In genomic region chr12:105031061-105031807, GRCh38 we compare ENCODE assay signal across 9 cellular contexts. TPM values are rescaled to one million over a fixed set of nuclear protein-coding genes. Genes with fewer than 3 reads are reported as not detected.
DNase-seq lines count a peak whose midpoint lies in the region; ATAC-seq and TF ChIP-seq lines count a peak whose summit lies in the region.
"Had no signal": no experiment of that assay in that cellular context is flagged by ENCODE, and none has a peak within 500 bp of the region (broad histone marks: within the 10 kb centered on the region; RNA-seq: fewer than 3 reads in every experiment).

No MANE protein-coding gene starts in this region.

- H3K27ac Mint-ChIP-seq in dendritic cell treated with granulocyte-macrophage colony-stimulating factor and Interleukin-4, amounts not matched to agents 40 ng/mL and 50 ng/mL, for 4 days, result peak overlapping the region; percentile 88

- no peak overlapping the region for H3K4ac ChIP-seq in neuronal stem cell (ENCODE audit: low read length)

- H2BK5ac ChIP-seq in neuronal stem cell (ENCODE audit: low read length), result no peak overlapping the region

- H2AK5ac ChIP-seq in neuronal stem cell (ENCODE audit: low read depth, low read length), result no peak overlapping the region

- H3K4me3 Mint-ChIP-seq in dendritic cell treated with granulocyte-macrophage colony-stimulating factor and Interleukin-4, amounts not matched to agents 40 ng/mL and 50 ng/mL, for 4 days, result peak overlapping the region; percentile 53

- H3K9me3 Mint-ChIP-seq in dendritic cell treated with granulocyte-macrophage colony-stimulating factor and Interleukin-4, amounts not matched to agents 40 ng/mL and 50 ng/mL, for 4 days, result no peaks in the 10 kb centered on the region

- no peak overlapping the region for H2BK12ac ChIP-seq in neuronal stem cell (ENCODE audit: low read length)

- intact Hi-C loops in dendritic cell treated with granulocyte-macrophage colony-stimulating factor and Interleukin-4, amounts not matched to agents 40 ng/mL and 50 ng/mL, for 4 days (cut with micrococcal nuclease), result no loop called here

- H3K36me3 ChIP-seq in Karpas-422 (ENCODE audit: insufficient read depth, low read length) (no peaks in the 10 kb centered on the region), neuronal stem cell (replicated peaks in 1 of 2; ENCODE audit: control insufficient read depth in 2 of 2, insufficient read depth in 2 of 2, low read length in 2 of 2) (no peaks in the 10 kb centered on the region)

- H3K4me1 ChIP-seq in Karpas-422 (ENCODE audit: low read length) (peaks cover 11% of the 10 kb centered on the region), neuronal stem cell (ENCODE audit: control insufficient read depth in 2 of 2, insufficient read depth in 1 of 2, low read depth in 1 of 2, low read length in 2 of 2) (no peaks in the 10 kb centered on the region)

- no peaks in the 10 kb centered on the region for H3K79me2 ChIP-seq in Karpas-422 (ENCODE audit: low read length)

- no peaks in the 10 kb centered on the region for H3K9me2 ChIP-seq in Karpas-422 (replicated peaks; ENCODE audit: insufficient read depth, low read length)

- TF ChIP-seq CTCF in coronary artery (IDR thresholded peaks at IDR 0.05), result no peak

- H3K4me3 ChIP-seq in Karpas-422 (ENCODE audit: low read length) (no peak overlapping the region), coronary artery (no peak overlapping the region), neuronal stem cell (ENCODE audit: low read length in 2 of 2) (no peak overlapping the region)
- H3K4me3 ChIP-seq: suprapubic skin had no signal

- peaks cover 12% of the 10 kb centered on the region for H3K4me1 Mint-ChIP-seq in dendritic cell treated with granulocyte-macrophage colony-stimulating factor and Interleukin-4, amounts not matched to agents 40 ng/mL and 50 ng/mL, for 4 days (ENCODE audit: low read depth)

- H3K4me2 ChIP-seq in Karpas-422 (ENCODE audit: low read depth, low read length, poor library complexity, severe bottlenecking) (peak overlapping the region; percentile 29), neuronal stem cell (ENCODE audit: insufficient read depth, low read length, poor library complexity, severe bottlenecking) (no peak overlapping the region)

- H3K27me3 ChIP-seq in Karpas-422 (ENCODE audit: low read length) (no peaks in the 10 kb centered on the region), neuronal stem cell (ENCODE audit: control insufficient read depth in 3 of 3, insufficient read depth in 3 of 3, low read depth in 1 of 3, low read length in 3 of 3) (no peaks in the 10 kb centered on the region)
- H3K27me3 ChIP-seq: suprapubic skin had no signal

- peak overlapping the region; percentile 27; the same call in 1 of the 2 replicates for H3K27ac ChIP-seq in Karpas-422 (ENCODE audit: low read length)
- no peak overlapping the region for H3K27ac ChIP-seq in coronary artery
- no peak overlapping the region for H3K27ac ChIP-seq in neuronal stem cell (replicated peaks; ENCODE audit: low read length)
- H3K27ac ChIP-seq: suprapubic skin had no signal

- no peak overlapping the region for H2BK15ac ChIP-seq in neuronal stem cell (ENCODE audit: low read length)

- H4K91ac ChIP-seq in neuronal stem cell (ENCODE audit: low read depth, low read length, poor library complexity), result no peak overlapping the region

- peak overlapping the region; percentile 38 for H2AFZ ChIP-seq in Karpas-422 (ENCODE audit: low read length)
- H2AFZ ChIP-seq in neuronal stem cell (ENCODE audit: low read length), result no peak overlapping the region

- no peak overlapping the region for H4K8ac ChIP-seq in neuronal stem cell (ENCODE audit: low read depth, low read length)

- no peaks in the 10 kb centered on the region for H3K9me3 ChIP-seq in Karpas-422 (ENCODE audit: low read length)
- H3K9me3 ChIP-seq in neuronal stem cell (replicated peaks in 1 of 2; ENCODE audit: control insufficient read depth in 2 of 2, insufficient read depth in 1 of 2, low read depth in 1 of 2, low read length in 2 of 2), result no peaks in the 10 kb centered on the region
- H3K9me3 ChIP-seq: suprapubic skin had no signal

- H3K79me1 ChIP-seq in neuronal stem cell (ENCODE audit: low read depth, low read length), result no peaks in the 10 kb centered on the region

- no peak overlapping the region for H3K18ac ChIP-seq in neuronal stem cell (ENCODE audit: low read length)

- H3K9ac ChIP-seq in Karpas-422 (ENCODE audit: low read length), result no peak overlapping the region
- H3K9ac ChIP-seq in neuronal stem cell (ENCODE audit: low read depth, low read length, poor library complexity), result no peak overlapping the region

- peaks cover 13% of the 10 kb centered on the region for H3K36me3 Mint-ChIP-seq in dendritic cell treated with granulocyte-macrophage colony-stimulating factor and Interleukin-4, amounts not matched to agents 40 ng/mL and 50 ng/mL, for 4 days (ENCODE audit: low read depth)

- no peaks in the 10 kb centered on the region for H4K20me1 ChIP-seq in Karpas-422 (ENCODE audit: insufficient read depth, low read depth, low read length)

- DNase-seq in NOMO-1 (lab: John Stamatoyannopoulos, UW; ENCODE audit: unreplicated experiment in 2 of 2) (peak; percentile 22 to 62), NOMO-1 treated with dmso at 0.1 percent for 144 hours (lab: John Stamatoyannopoulos, UW; ENCODE audit: unreplicated experiment) (no peak), Karpas-422 (no peak), occipital lobe (lab: John Stamatoyannopoulos, UW) (no peak), coronary artery (ENCODE audit: low spot score) (no peak), neuronal stem cell (ENCODE audit: low spot score) (no peak)

- H3K27me3 Mint-ChIP-seq in dendritic cell treated with granulocyte-macrophage colony-stimulating factor and Interleukin-4, amounts not matched to agents 40 ng/mL and 50 ng/mL, for 4 days, result no peaks in the 10 kb centered on the region

- H3K23ac ChIP-seq in neuronal stem cell (ENCODE audit: low read depth, low read length, poor library complexity), result no peak overlapping the region

- ATAC-seq in GM21619 (IDR thresholded peaks at IDR 0.05; ENCODE audit: unreplicated experiment), result peak; percentile 86

- no peak overlapping the region for H2BK120ac ChIP-seq in neuronal stem cell (ENCODE audit: low read depth, low read length)

- H3K14ac ChIP-seq in neuronal stem cell (ENCODE audit: low read length), result no peak overlapping the region

- no CpG with 5 or more reads among the region's 8 CpGs for WGBS in neuronal stem cell (ENCODE audit: extremely low coverage in 2 of 2, insufficient read length in 2 of 2, insufficient replicate concordance in 1 of 2), 2 donors

RNA-seq across cellular contexts. Expression of gene NOPCHAP1, which starts 45.1 kb away (rescaled TPM):
- total RNA-seq in Karpas-422 (2014; rRNA removed; shearing (Covaris generic); ENCODE audit: low replicate concordance), result 11.6 and 21.4 TPM in 2 replicates
- total RNA-seq in occipital lobe, result 18.7 TPM
- polyA plus RNA-seq in neuronal stem cell (2013, experiment 1 of 2), result 17.8 TPM
- 20.3 TPM for polyA plus RNA-seq in neuronal stem cell (2013, experiment 2 of 2)

RNA-seq across cellular contexts. Expression of gene ALDH1L2, which starts 53.0 kb away (rescaled TPM):
- not detected in 2 replicates for total RNA-seq in Karpas-422 (2014; rRNA removed; shearing (Covaris generic); ENCODE audit: low replicate concordance)
- total RNA-seq in occipital lobe, result 9.7 TPM
- 0.29 TPM for polyA plus RNA-seq in neuronal stem cell (2013, experiment 1 of 2)
- polyA plus RNA-seq in neuronal stem cell (2013, experiment 2 of 2), result 0.28 TPM

Comparison
In these comparisons a context has a peak if more than half of its experiments do, and no peak if none do; other contexts are left out.
1. DNase-seq: peak in NOMO-1 (2 of 2); none in NOMO-1 treated with dmso at 0.1 percent for 144 hours (single experiment), Karpas-422 (single experiment), occipital lobe (single experiment), coronary artery (single experiment) and neuronal stem cell (single experiment).
2. RNA of gene ALDH1L2, which starts 53.0 kb away (total RNA-seq): 9.7 TPM in occipital lobe (single experiment); not detected in Karpas-422; every median in the first group is over 10 times any median in the second.